24 cellular contexts compared by ENCODE assay signal in the genomic region with DNA sequence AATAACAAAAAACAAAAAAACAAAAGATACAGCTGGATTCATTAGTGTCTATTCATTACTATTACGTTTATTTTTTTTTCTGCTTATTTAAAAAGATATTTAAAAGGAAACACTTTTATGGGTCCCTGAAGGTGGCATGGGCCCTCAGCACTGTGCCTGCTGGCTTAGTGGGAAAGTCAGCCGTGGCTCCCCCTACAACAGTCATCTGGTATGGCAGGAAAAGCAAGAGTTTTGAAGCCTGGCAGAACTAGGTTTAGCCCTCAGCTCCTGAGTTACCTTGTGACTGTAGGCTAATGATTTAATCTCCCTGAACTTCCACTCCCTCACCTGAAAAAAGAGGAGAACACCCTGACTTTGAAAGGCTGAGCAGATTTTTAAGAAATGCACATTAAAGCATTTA.
A peak's percentile ranks its signal among the peaks of the same experiment; 100 is the strongest.
DNase-seq lines count a peak whose midpoint lies in the region; ATAC-seq and TF ChIP-seq lines count a peak whose summit lies in the region.
"Had no signal": no experiment of that assay in that cellular context is flagged by ENCODE, and none has a peak within 500 bp of the region (broad histone marks: within the 10 kb centered on the region; RNA-seq: fewer than 3 reads in every experiment).

No MANE protein-coding gene starts in this region.

- TF ChIP-seq CTCF in BJ (IDR thresholded peaks at IDR 0.05; ENCODE audit: insufficient read depth, low read depth, low read length) (0 out of 2 replicates have a peak, but pooled peaks have one; percentile 9), RWPE2 (IDR thresholded peaks at IDR 0.05; ENCODE audit: poor library complexity, severe bottlenecking) (no peak), foreskin keratinocyte (conservative IDR thresholded peaks at IDR 0.05) (peak; percentile 29)

- CTCF ChIA-PET in BJ (lab: Yijun Ruan, JAX): interaction anchor here (1.1 to 1.6 kb wide), 2 partner anchors 11 to 19 kb away, joined by 4 read pairs; no protein-coding TSS in a partner anchor

- H3K27ac ChIP-seq in RWPE2 (ENCODE audit: poor library complexity, severe bottlenecking): no peak overlapping the region
- no peak overlapping the region for H3K27ac ChIP-seq in foreskin keratinocyte
- H3K27ac ChIP-seq: GM23248, SJSA1 had no signal

- in situ Hi-C loops in KBM-7 (cut with MboI; ENCODE audit: low pct_unique_long_range_greater_than_20kb, low sequenced_read_pairs): no loop called here

- POLR2A ChIA-PET in BJ (lab: Charles Lee): no interaction called here

- DNase-seq in BJ (ENCODE audit: low read depth) (no peak), RWPE2 (ENCODE audit: low spot score) (no peak), dermis blood vessel endothelial cell (peak; percentile 7), foreskin keratinocyte (no peak), middle frontal gyrus (ENCODE audit: extremely low spot score, low spot score) (no peak), KBM-7 (no peak)
- DNase-seq: BE2C; Caco-2; CD4-positive, alpha-beta T cell; DMS 273 treated with DMSO at 0.1 percent for 48 hours; DMS79 treated with DMSO at 0.1 percent for 48 hours; GM23248; HCEC 1CT; IMR-90; NCI-H1417; NCI-H1694 treated with DMSO at 0.1 percent for 48 hours; NCI-H2081 treated with DMSO at 0.1 percent for 48 hours; NCI-H2171 treated with DMSO at 0.1 percent for 48 hours; NCI-H524 treated with DMSO at 0.1 percent for 48 hours; NCI-H82; OCI-M1 had no signal

- H3K36me3 ChIP-seq in BJ (ENCODE audit: control insufficient read depth, insufficient read depth, low read length) (no peaks in the 10 kb centered on the region), RWPE2 (ENCODE audit: low read depth) (no peaks in the 10 kb centered on the region)
- H3K36me3 ChIP-seq: BE2C, SJSA1 had no signal

- no peak overlapping the region for H3K4me3 ChIP-seq in BJ (ENCODE audit: low read depth, low read length)
- H3K4me3 ChIP-seq in RWPE2 (ENCODE audit: severe bottlenecking): no peak overlapping the region
- H3K4me3 ChIP-seq: GM23248, SJSA1 had no signal

- no peaks in the 10 kb centered on the region for H3K9me3 ChIP-seq in RWPE2 (ENCODE audit: severe bottlenecking)
- H3K9me3 ChIP-seq: BE2C, Caco-2, SJSA1 had no signal

- H3K27me3 ChIP-seq in BJ (ENCODE audit: control insufficient read depth, insufficient read depth, low read length) (no peaks in the 10 kb centered on the region; the same call in 1 of the 2 replicates), RWPE2 (ENCODE audit: insufficient read depth, poor library complexity, severe bottlenecking) (no peaks in the 10 kb centered on the region), foreskin keratinocyte (no peaks in the 10 kb centered on the region)
- H3K27me3 ChIP-seq: BE2C, SJSA1 had no signal

- ATAC-seq in RWPE2 (ENCODE audit: low read depth) (0 out of 3 replicates have a peak, but pooled peaks have one; percentile 24), foreskin keratinocyte (peak; percentile 23), HG02610 (IDR thresholded peaks at IDR 0.05; ENCODE audit: unreplicated experiment) (no peak)
- ATAC-seq: Right ventricle myocardium inferior had no signal

- H3K4me1 ChIP-seq in RWPE2 (ENCODE audit: insufficient read depth, poor library complexity, severe bottlenecking): peaks cover 13% of the 10 kb centered on the region
- peaks cover 11% of the 10 kb centered on the region for H3K4me1 ChIP-seq in foreskin keratinocyte
- H3K4me1 ChIP-seq: BE2C, SJSA1 had no signal
